ENCODE assay signal across 1 cellular context in the genomic region with DNA sequence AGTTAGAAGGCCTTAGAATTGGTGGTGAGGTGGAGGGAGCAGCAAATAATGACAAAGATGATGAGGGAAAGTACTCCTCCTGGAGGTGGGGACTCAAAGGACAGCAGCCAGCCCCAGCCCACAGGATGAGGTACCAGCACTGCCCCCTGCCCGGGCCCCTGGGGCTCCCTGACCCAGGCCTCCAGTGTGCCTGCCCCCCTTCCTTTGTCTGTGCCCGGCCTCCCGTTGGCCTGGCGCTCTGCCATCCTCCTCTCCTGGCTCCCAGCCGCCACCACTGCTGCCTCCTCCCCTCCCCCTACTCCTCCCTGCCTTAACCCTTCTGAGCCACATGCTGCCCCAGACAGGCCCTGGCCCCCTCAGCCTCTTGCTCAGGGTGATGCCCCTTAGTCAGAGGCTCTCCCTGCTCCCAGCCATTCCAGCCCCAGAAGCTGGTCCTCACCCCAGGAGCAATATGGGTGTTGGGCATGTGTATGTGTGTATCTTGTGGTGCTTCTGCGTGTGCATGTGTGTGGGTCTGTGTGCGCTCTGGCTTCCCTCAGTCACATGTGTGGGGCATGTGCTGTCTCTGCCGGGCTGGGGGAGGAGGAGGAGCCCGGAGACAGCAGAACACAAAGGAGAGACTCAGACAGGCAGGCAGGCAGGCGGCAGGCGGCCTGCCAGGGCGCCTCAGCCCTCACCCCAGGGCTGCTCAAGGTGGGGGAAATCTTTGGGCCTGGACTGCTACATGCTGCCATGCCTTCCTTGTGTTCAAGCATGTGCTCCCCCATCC.
TF ChIP-seq lines count a peak whose summit lies in the region.

No MANE protein-coding gene starts in this region.

TF ChIP-seq in HepG2, 621 proteins besides CTCF, POLR2A, EP300 and RAD21 (continued from another document and continues in another):
- TF ChIP-seq, protein P1, sequence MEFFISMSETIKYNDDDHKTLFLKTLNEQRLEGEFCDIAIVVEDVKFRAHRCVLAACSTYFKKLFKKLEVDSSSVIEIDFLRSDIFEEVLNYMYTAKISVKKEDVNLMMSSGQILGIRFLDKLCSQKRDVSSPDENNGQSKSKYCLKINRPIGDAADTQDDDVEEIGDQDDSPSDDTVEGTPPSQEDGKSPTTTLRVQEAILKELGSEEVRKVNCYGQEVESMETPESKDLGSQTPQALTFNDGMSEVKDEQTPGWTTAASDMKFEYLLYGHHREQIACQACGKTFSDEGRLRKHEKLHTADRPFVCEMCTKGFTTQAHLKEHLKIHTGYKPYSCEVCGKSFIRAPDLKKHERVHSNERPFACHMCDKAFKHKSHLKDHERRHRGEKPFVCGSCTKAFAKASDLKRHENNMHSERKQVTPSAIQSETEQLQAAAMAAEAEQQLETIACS (CRISPR knock-in tag; IDR thresholded peaks at IDR 0.05), result no peak
- TF ChIP-seq SSRP1 (CRISPR knock-in tag; IDR thresholded peaks at IDR 0.05) (0 out of 2 replicates have a peak, but pooled peaks have one; percentile 72), RFX5 (IDR thresholded peaks at IDR 0.05; ENCODE audit: low read depth, low read length) (no peak), ZNF720 (CRISPR knock-in tag; IDR thresholded peaks at IDR 0.05) (no peak), TEAD2 (CRISPR knock-in tag; IDR thresholded peaks at IDR 0.05) (no peak), ISX (CRISPR knock-in tag; conservative IDR thresholded peaks at IDR 0.05) (no peak), ZNF589 (CRISPR knock-in tag; conservative IDR thresholded peaks at IDR 0.05) (no peak), ZNF776 (CRISPR knock-in tag; IDR thresholded peaks at IDR 0.05) (no peak), ERF (CRISPR knock-in tag; IDR thresholded peaks at IDR 0.05) (no peak), EZH2 (conservative IDR thresholded peaks at IDR 0.05; ENCODE audit: low read depth, low read length) (no peak), ZNF557 (CRISPR knock-in tag; IDR thresholded peaks at IDR 0.05) (no peak), RFXANK (CRISPR knock-in tag; IDR thresholded peaks at IDR 0.05) (no peak), ZNF605 (CRISPR knock-in tag; IDR thresholded peaks at IDR 0.05) (no peak), NCOA5 (CRISPR knock-in tag; IDR thresholded peaks at IDR 0.05) (no peak), POGZ (CRISPR knock-in tag; IDR thresholded peaks at IDR 0.05) (no peak), ONECUT2 (CRISPR knock-in tag; IDR thresholded peaks at IDR 0.05) (no peak), PRPF4 (IDR thresholded peaks at IDR 0.05; ENCODE audit: low read depth, low read length, poor library complexity, severe bottlenecking) (no peak), SIN3B (IDR thresholded peaks at IDR 0.05; ENCODE audit: low read length) (no peak), KAT2B (IDR thresholded peaks at IDR 0.05; ENCODE audit: borderline replicate concordance, low read depth, low read length) (no peak), CENPT (CRISPR knock-in tag; IDR thresholded peaks at IDR 0.05; ENCODE audit: low read depth) (no peak), RBM39 (IDR thresholded peaks at IDR 0.05; ENCODE audit: low read depth, low read length, poor library complexity, severe bottlenecking) (peak; percentile 92), ZBTB20 (CRISPR knock-in tag; IDR thresholded peaks at IDR 0.05; ENCODE audit: borderline replicate concordance, low read depth) (no peak), BHLHE40 (IDR thresholded peaks at IDR 0.05; ENCODE audit: low read length) (no peak), FOXA3 (CRISPR knock-in tag; IDR thresholded peaks at IDR 0.05) (no peak), ZBTB7A (CRISPR knock-in tag; IDR thresholded peaks at IDR 0.05) (no peak), ZNF343 (CRISPR knock-in tag; IDR thresholded peaks at IDR 0.05) (no peak), PHF20 (CRISPR knock-in tag; IDR thresholded peaks at IDR 0.05) (no peak)
- TF ChIP-seq, protein P2, sequence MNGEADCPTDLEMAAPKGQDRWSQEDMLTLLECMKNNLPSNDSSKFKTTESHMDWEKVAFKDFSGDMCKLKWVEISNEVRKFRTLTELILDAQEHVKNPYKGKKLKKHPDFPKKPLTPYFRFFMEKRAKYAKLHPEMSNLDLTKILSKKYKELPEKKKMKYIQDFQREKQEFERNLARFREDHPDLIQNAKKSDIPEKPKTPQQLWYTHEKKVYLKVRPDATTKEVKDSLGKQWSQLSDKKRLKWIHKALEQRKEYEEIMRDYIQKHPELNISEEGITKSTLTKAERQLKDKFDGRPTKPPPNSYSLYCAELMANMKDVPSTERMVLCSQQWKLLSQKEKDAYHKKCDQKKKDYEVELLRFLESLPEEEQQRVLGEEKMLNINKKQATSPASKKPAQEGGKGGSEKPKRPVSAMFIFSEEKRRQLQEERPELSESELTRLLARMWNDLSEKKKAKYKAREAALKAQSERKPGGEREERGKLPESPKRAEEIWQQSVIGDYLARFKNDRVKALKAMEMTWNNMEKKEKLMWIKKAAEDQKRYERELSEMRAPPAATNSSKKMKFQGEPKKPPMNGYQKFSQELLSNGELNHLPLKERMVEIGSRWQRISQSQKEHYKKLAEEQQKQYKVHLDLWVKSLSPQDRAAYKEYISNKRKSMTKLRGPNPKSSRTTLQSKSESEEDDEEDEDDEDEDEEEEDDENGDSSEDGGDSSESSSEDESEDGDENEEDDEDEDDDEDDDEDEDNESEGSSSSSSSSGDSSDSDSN (CRISPR knock-in tag; IDR thresholded peaks at IDR 0.05), result peak; percentile 54; the same call in 1 of the 2 replicates
- TF ChIP-seq, protein P3, sequence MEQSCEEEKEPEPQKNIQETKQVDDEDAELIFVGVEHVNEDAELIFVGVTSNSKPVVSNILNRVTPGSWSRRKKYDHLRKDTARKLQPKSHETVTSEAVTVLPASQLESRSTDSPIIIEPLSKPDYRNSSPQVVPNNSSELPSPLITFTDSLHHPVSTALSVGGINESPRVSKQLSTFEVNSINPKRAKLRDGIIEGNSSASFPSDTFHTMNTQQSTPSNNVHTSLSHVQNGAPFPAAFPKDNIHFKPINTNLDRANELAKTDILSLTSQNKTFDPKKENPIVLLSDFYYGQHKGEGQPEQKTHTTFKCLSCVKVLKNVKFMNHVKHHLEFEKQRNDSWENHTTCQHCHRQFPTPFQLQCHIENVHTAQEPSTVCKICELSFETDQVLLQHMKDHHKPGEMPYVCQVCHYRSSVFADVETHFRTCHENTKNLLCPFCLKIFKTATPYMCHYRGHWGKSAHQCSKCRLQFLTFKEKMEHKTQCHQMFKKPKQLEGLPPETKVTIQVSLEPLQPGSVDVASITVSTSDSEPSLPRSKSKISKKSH (CRISPR knock-in tag; IDR thresholded peaks at IDR 0.05; ENCODE audit: borderline replicate concordance), result 0 out of 2 replicates have a peak, but pooled peaks have one; percentile 63
- TF ChIP-seq, protein P4, sequence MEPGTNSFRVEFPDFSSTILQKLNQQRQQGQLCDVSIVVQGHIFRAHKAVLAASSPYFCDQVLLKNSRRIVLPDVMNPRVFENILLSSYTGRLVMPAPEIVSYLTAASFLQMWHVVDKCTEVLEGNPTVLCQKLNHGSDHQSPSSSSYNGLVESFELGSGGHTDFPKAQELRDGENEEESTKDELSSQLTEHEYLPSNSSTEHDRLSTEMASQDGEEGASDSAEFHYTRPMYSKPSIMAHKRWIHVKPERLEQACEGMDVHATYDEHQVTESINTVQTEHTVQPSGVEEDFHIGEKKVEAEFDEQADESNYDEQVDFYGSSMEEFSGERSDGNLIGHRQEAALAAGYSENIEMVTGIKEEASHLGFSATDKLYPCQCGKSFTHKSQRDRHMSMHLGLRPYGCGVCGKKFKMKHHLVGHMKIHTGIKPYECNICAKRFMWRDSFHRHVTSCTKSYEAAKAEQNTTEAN (CRISPR knock-in tag; conservative IDR thresholded peaks at IDR 0.05), result no peak
- TF ChIP-seq, protein P5, sequence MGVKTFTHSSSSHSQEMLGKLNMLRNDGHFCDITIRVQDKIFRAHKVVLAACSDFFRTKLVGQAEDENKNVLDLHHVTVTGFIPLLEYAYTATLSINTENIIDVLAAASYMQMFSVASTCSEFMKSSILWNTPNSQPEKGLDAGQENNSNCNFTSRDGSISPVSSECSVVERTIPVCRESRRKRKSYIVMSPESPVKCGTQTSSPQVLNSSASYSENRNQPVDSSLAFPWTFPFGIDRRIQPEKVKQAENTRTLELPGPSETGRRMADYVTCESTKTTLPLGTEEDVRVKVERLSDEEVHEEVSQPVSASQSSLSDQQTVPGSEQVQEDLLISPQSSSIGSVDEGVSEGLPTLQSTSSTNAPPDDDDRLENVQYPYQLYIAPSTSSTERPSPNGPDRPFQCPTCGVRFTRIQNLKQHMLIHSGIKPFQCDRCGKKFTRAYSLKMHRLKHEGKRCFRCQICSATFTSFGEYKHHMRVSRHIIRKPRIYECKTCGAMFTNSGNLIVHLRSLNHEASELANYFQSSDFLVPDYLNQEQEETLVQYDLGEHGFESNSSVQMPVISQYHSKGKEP (CRISPR knock-in tag; IDR thresholded peaks at IDR 0.05), result no peak
- TF ChIP-seq, protein P6, sequence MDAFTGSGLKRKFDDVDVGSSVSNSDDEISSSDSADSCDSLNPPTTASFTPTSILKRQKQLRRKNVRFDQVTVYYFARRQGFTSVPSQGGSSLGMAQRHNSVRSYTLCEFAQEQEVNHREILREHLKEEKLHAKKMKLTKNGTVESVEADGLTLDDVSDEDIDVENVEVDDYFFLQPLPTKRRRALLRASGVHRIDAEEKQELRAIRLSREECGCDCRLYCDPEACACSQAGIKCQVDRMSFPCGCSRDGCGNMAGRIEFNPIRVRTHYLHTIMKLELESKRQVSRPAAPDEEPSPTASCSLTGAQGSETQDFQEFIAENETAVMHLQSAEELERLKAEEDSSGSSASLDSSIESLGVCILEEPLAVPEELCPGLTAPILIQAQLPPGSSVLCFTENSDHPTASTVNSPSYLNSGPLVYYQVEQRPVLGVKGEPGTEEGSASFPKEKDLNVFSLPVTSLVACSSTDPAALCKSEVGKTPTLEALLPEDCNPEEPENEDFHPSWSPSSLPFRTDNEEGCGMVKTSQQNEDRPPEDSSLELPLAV (CRISPR knock-in tag; conservative IDR thresholded peaks at IDR 0.05; ENCODE audit: low read depth), result no peak
- TF ChIP-seq, protein P7, sequence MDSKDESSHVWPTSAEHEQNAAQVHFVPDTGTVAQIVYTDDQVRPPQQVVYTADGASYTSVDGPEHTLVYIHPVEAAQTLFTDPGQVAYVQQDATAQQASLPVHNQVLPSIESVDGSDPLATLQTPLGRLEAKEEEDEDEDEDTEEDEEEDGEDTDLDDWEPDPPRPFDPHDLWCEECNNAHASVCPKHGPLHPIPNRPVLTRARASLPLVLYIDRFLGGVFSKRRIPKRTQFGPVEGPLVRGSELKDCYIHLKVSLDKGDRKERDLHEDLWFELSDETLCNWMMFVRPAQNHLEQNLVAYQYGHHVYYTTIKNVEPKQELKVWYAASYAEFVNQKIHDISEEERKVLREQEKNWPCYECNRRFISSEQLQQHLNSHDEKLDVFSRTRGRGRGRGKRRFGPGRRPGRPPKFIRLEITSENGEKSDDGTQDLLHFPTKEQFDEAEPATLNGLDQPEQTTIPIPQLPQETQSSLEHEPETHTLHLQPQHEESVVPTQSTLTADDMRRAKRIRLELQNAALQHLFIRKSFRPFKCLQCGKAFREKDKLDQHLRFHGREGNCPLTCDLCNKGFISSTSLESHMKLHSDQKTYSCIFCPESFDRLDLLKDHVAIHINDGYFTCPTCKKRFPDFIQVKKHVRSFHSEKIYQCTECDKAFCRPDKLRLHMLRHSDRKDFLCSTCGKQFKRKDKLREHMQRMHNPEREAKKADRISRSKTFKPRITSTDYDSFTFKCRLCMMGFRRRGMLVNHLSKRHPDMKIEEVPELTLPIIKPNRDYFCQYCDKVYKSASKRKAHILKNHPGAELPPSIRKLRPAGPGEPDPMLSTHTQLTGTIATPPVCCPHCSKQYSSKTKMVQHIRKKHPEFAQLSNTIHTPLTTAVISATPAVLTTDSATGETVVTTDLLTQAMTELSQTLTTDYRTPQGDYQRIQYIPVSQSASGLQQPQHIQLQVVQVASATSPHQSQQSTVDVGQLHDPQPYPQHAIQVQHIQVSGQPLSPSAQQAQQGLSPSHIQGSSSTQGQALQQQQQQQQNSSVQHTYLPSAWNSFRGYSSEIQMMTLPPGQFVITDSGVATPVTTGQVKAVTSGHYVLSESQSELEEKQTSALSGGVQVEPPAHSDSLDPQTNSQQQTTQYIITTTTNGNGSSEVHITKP (CRISPR knock-in tag; IDR thresholded peaks at IDR 0.05; ENCODE audit: low read depth), result peak; percentile 25; the same call in 1 of the 2 replicates
- TF ChIP-seq, protein P8, sequence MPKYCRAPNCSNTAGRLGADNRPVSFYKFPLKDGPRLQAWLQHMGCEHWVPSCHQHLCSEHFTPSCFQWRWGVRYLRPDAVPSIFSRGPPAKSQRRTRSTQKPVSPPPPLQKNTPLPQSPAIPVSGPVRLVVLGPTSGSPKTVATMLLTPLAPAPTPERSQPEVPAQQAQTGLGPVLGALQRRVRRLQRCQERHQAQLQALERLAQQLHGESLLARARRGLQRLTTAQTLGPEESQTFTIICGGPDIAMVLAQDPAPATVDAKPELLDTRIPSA (CRISPR knock-in tag; IDR thresholded peaks at IDR 0.05; ENCODE audit: borderline replicate concordance), result no peak
- TF ChIP-seq, protein P9, sequence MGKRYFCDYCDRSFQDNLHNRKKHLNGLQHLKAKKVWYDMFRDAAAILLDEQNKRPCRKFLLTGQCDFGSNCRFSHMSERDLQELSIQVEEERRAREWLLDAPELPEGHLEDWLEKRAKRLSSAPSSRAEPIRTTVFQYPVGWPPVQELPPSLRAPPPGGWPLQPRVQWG (CRISPR knock-in tag; IDR thresholded peaks at IDR 0.05; ENCODE audit: borderline replicate concordance, low read depth), result no peak
- TF ChIP-seq, protein P10, sequence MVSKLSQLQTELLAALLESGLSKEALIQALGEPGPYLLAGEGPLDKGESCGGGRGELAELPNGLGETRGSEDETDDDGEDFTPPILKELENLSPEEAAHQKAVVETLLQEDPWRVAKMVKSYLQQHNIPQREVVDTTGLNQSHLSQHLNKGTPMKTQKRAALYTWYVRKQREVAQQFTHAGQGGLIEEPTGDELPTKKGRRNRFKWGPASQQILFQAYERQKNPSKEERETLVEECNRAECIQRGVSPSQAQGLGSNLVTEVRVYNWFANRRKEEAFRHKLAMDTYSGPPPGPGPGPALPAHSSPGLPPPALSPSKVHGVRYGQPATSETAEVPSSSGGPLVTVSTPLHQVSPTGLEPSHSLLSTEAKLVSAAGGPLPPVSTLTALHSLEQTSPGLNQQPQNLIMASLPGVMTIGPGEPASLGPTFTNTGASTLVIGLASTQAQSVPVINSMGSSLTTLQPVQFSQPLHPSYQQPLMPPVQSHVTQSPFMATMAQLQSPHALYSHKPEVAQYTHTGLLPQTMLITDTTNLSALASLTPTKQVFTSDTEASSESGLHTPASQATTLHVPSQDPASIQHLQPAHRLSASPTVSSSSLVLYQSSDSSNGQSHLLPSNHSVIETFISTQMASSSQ (IDR thresholded peaks at IDR 0.05; ENCODE audit: low read depth), result no peak
- TF ChIP-seq, protein P10 (CRISPR knock-in tag; IDR thresholded peaks at IDR 0.05; ENCODE audit: borderline replicate concordance), result peak; percentile 49; the same call in 1 of the 2 replicates
